In genomic region chr5:142835540-142835939, GRCh38 we compare ENCODE assay signal across 25 cellular contexts.
"Had no signal": no experiment of that assay in that cellular context is flagged by ENCODE, and none has a peak within 500 bp of the region (broad histone marks: within the 10 kb centered on the region; RNA-seq: fewer than 3 reads in every experiment).

No MANE protein-coding gene starts in this region.

- H3K4me3 ChIP-seq: left ventricle myocardium inferior, lung, neural progenitor cell, psoas muscle, skin epidermis, tibial nerve, uterus had no signal

- H3K27me3 ChIP-seq: neural progenitor cell, neutrophil, tibial nerve, uterus had no signal

- H3K79me2 ChIP-seq: parathyroid adenoma had no signal

- H3K9me3 Mint-ChIP-seq: mesothelial cell of epicardium; naive B cell; nephron progenitor cell; neural progenitor cell; stimulated activated naive B cell treated with anti-CD40 and anti-IgM and Interleukin-4, amounts not matched to agents 10 μg/mL and 1 μg/mL and 100 μg/mL, for 72 hours; stimulated activated naive CD8-positive, alpha-beta T cell treated with anti-CD3 and anti-CD28 coated beads, Interleukin-15, Interleukin-2, amounts not matched to agents 100 ng/mL and 50 ng/mL, for 24 hours; type B pancreatic cell had no signal

- H2AFZ ChIP-seq: neural progenitor cell, parathyroid adenoma had no signal

- H3K27ac Mint-ChIP-seq: mesothelial cell of epicardium; naive B cell; nephron progenitor cell; neural progenitor cell; stimulated activated naive B cell treated with anti-CD40 and anti-IgM and Interleukin-4, amounts not matched to agents 10 μg/mL and 1 μg/mL and 100 μg/mL, for 72 hours; stimulated activated naive CD8-positive, alpha-beta T cell treated with anti-CD3 and anti-CD28 coated beads, Interleukin-15, Interleukin-2, amounts not matched to agents 100 ng/mL and 50 ng/mL, for 24 hours had no signal

- H3K27ac ChIP-seq: neural progenitor cell, parathyroid adenoma, psoas muscle, skin epidermis, tibial nerve, uterus had no signal

- H3K9ac ChIP-seq: neural progenitor cell, parathyroid adenoma had no signal

- H3K36me3 Mint-ChIP-seq: mesothelial cell of epicardium; naive B cell; neural progenitor cell; stimulated activated naive B cell treated with anti-CD40 and anti-IgM and Interleukin-4, amounts not matched to agents 10 μg/mL and 1 μg/mL and 100 μg/mL, for 72 hours had no signal

- DNase-seq: hypothalamus; islet precursor cell; left ventricle myocardium inferior; mesendoderm; naive B cell; nephron progenitor cell; occipital lobe; psoas muscle; stimulated activated CD4-positive, alpha-beta T cell treated with anti-CD3 and anti-CD28 coated beads, Interleukin-12 subunit alpha, Interleukin-12 subunit beta, amount 100 ng/mL, for 4 hours; stimulated activated CD4-positive, alpha-beta T cell treated with anti-CD3 and anti-CD28 coated beads, Interleukin-15, amount 100 ng/mL, for 24 hours; stimulated activated CD4-positive, alpha-beta T cell treated with anti-CD3 and anti-CD28 coated beads, Interleukin-2, amount 100 ng/mL, for 24 hours; stimulated activated CD4-positive, alpha-beta T cell treated with anti-CD3 and anti-CD28 coated beads, Interleukin-4, amount 100 ng/mL, for 1 hour; stimulated activated naive B cell treated with anti-CD40 and anti-IgM and Interleukin-4, amounts not matched to agents 10 μg/mL and 1 μg/mL and 100 μg/mL, for 72 hours; substantia nigra; uterus had no signal

- H3K4me2 ChIP-seq: neural progenitor cell had no signal

- H3K9me3 ChIP-seq: left ventricle myocardium inferior, neutrophil, psoas muscle, tibial nerve, uterus had no signal

- ATAC-seq: psoas muscle; sciatic nerve; stimulated activated naive B cell treated with anti-CD40 and anti-IgM and Interleukin-4, amounts not matched to agents 10 μg/mL and 1 μg/mL and 100 μg/mL, for 72 hours had no signal

- H3K27me3 Mint-ChIP-seq: naive B cell; stimulated activated naive B cell treated with anti-CD40 and anti-IgM and Interleukin-4, amounts not matched to agents 10 μg/mL and 1 μg/mL and 100 μg/mL, for 72 hours; stimulated activated naive CD8-positive, alpha-beta T cell treated with anti-CD3 and anti-CD28 coated beads, Interleukin-15, Interleukin-2, amounts not matched to agents 100 ng/mL and 50 ng/mL, for 24 hours; type B pancreatic cell had no signal

- H3K36me3 ChIP-seq: left ventricle myocardium inferior, neural progenitor cell, neutrophil, tibial nerve, uterus had no signal

- H3K4me3 Mint-ChIP-seq: mesothelial cell of epicardium; naive B cell; nephron progenitor cell; neural progenitor cell; stimulated activated naive B cell treated with anti-CD40 and anti-IgM and Interleukin-4, amounts not matched to agents 10 μg/mL and 1 μg/mL and 100 μg/mL, for 72 hours; stimulated activated naive CD8-positive, alpha-beta T cell treated with anti-CD3 and anti-CD28 coated beads, Interleukin-15, Interleukin-2, amounts not matched to agents 100 ng/mL and 50 ng/mL, for 24 hours; type B pancreatic cell had no signal
